In genomic region chr3:186187876-186188275, GRCh38 we compare ENCODE assay signal across 34 cellular contexts.
"Had no signal": no experiment of that assay in that cellular context is flagged by ENCODE, and none has a peak within 500 bp of the region (broad histone marks: within the 10 kb centered on the region; RNA-seq: fewer than 3 reads in every experiment).

No MANE protein-coding gene starts in this region.

- FAIRE-seq: colon, endometrium, endothelial cell of umbilical vein had no signal

- H3K4me3 ChIP-seq: adrenal gland, body of pancreas, esophagus squamous epithelium, gastroesophageal sphincter had no signal

- H3K4me3 Mint-ChIP-seq: activated B cell treated with CpG ODN at 0.5 μM for 24 hours; activated CD4-positive, alpha-beta memory T cell treated with anti-CD3 and anti-CD28 coated beads for 36 hours; activated CD8-positive, alpha-beta memory T cell treated with anti-CD3 and anti-CD28 coated beads, Interleukin-2, amount 10 ng/mL, durations not matched to agents 7 days and 5 days; activated CD8-positive, alpha-beta T cell treated with anti-CD3 and anti-CD28 coated beads, Interleukin-2, amount 10 ng/mL, durations not matched to agents 7 days and 5 days; activated naive CD4-positive, alpha-beta T cell treated with anti-CD3 and anti-CD28 coated beads for 36 hours; activated naive CD4-positive, alpha-beta T cell treated with anti-CD3 and anti-CD28 coated beads, Interleukin-2, amount 50 U/mL, for 24 hours; activated naive CD8-positive, alpha-beta T cell treated with anti-CD3 and anti-CD28 coated beads for 36 hours; activated naive CD8-positive, alpha-beta T cell treated with anti-CD3 and anti-CD28 coated beads, Interleukin-2, amount 50 U/mL, for 24 hours; activated T-helper 1 cell treated with anti-CD3 and anti-CD28 coated beads, Interleukin-12 subunit alpha, Interleukin-12 subunit beta, Interleukin-2, Interleukin-4 antibody, amounts not matched to agents 30 ng/mL and 10 ng/mL and 1 ng/mL, durations not matched to agents 14 hours and 24 hours and 36 hours; T-helper 17 cell; T-helper 2 cell treated with Interferon-gamma antibody and Interleukin-4, amounts not matched to agents 5 μg/mL and 100 μg/mL, for 36 hours had no signal

- H3K27ac Mint-ChIP-seq: activated B cell treated with CpG ODN at 0.5 μM for 24 hours; activated CD4-positive, alpha-beta memory T cell treated with anti-CD3 and anti-CD28 coated beads for 36 hours; activated CD8-positive, alpha-beta memory T cell treated with anti-CD3 and anti-CD28 coated beads, Interleukin-2, amount 10 ng/mL, durations not matched to agents 7 days and 5 days; activated CD8-positive, alpha-beta T cell treated with anti-CD3 and anti-CD28 coated beads, Interleukin-2, amount 10 ng/mL, durations not matched to agents 7 days and 5 days; activated naive CD4-positive, alpha-beta T cell treated with anti-CD3 and anti-CD28 coated beads for 36 hours; activated naive CD4-positive, alpha-beta T cell treated with anti-CD3 and anti-CD28 coated beads, Interleukin-2, amount 50 U/mL, for 24 hours; activated naive CD8-positive, alpha-beta T cell treated with anti-CD3 and anti-CD28 coated beads, Interleukin-2, amount 50 U/mL, for 24 hours; activated T-helper 1 cell treated with anti-CD3 and anti-CD28 coated beads, Interleukin-12 subunit alpha, Interleukin-12 subunit beta, Interleukin-2, Interleukin-4 antibody, amounts not matched to agents 30 ng/mL and 10 ng/mL and 1 ng/mL, durations not matched to agents 14 hours and 24 hours and 36 hours; activated T-helper 2 cell treated with anti-CD3 and anti-CD28 coated beads, Interferon-gamma antibody, Interleukin-2, Interleukin-4, amounts not matched to agents 10 μg/mL and 5 μg/mL and 100 μg/mL, durations not matched to agents 14 hours and 24 hours and 36 hours; T-helper 17 cell; T-helper 2 cell treated with Interferon-gamma antibody and Interleukin-4, amounts not matched to agents 5 μg/mL and 100 μg/mL, for 36 hours had no signal

- H3K36me3 ChIP-seq: adrenal gland, esophagus squamous epithelium, WERI-Rb-1 had no signal

- H3K27ac ChIP-seq: body of pancreas, epithelial cell of prostate, esophagus squamous epithelium, gastroesophageal sphincter, WERI-Rb-1 had no signal

- H3K9me3 Mint-ChIP-seq: activated B cell treated with CpG ODN at 0.5 μM for 24 hours; activated CD4-positive, alpha-beta memory T cell treated with anti-CD3 and anti-CD28 coated beads for 36 hours; activated naive CD4-positive, alpha-beta T cell treated with anti-CD3 and anti-CD28 coated beads for 36 hours; activated naive CD4-positive, alpha-beta T cell treated with anti-CD3 and anti-CD28 coated beads, Interleukin-2, amount 50 U/mL, for 24 hours; activated naive CD8-positive, alpha-beta T cell treated with anti-CD3 and anti-CD28 coated beads for 36 hours; activated naive CD8-positive, alpha-beta T cell treated with anti-CD3 and anti-CD28 coated beads, Interleukin-2, amount 50 U/mL, for 24 hours; activated T-helper 1 cell treated with anti-CD3 and anti-CD28 coated beads, Interleukin-12 subunit alpha, Interleukin-12 subunit beta, Interleukin-2, Interleukin-4 antibody, amounts not matched to agents 30 ng/mL and 10 ng/mL and 1 ng/mL, durations not matched to agents 14 hours and 24 hours and 36 hours; activated T-helper 2 cell treated with anti-CD3 and anti-CD28 coated beads, Interferon-gamma antibody, Interleukin-2, Interleukin-4, amounts not matched to agents 10 μg/mL and 5 μg/mL and 100 μg/mL, durations not matched to agents 14 hours and 24 hours and 36 hours; T-helper 2 cell treated with Interferon-gamma antibody and Interleukin-4, amounts not matched to agents 5 μg/mL and 100 μg/mL, for 36 hours had no signal

- H3K9me3 ChIP-seq: adrenal gland, body of pancreas, esophagus squamous epithelium, gastroesophageal sphincter had no signal

- H3K27me3 ChIP-seq: adrenal gland, body of pancreas, gastroesophageal sphincter had no signal

- H3K4me1 ChIP-seq: adrenal gland, body of pancreas, gastroesophageal sphincter had no signal

- H3K36me3 Mint-ChIP-seq: activated CD4-positive, alpha-beta memory T cell treated with anti-CD3 and anti-CD28 coated beads for 36 hours; activated CD8-positive, alpha-beta memory T cell treated with anti-CD3 and anti-CD28 coated beads, Interleukin-2, amount 10 ng/mL, durations not matched to agents 7 days and 5 days; activated naive CD4-positive, alpha-beta T cell treated with anti-CD3 and anti-CD28 coated beads, Interleukin-2, amount 50 U/mL, for 24 hours; activated naive CD8-positive, alpha-beta T cell treated with anti-CD3 and anti-CD28 coated beads for 36 hours had no signal

- DNase-seq: activated B cell treated with CpG ODN at 0.5 μM for 24 hours; activated CD4-positive, alpha-beta memory T cell treated with anti-CD3 and anti-CD28 coated beads for 36 hours; activated CD4-positive, alpha-beta T cell treated with anti-CD3 and anti-CD28 coated beads for 48 hours; activated CD8-positive, alpha-beta memory T cell treated with anti-CD3 and anti-CD28 coated beads, Interleukin-2, amount 10 ng/mL, durations not matched to agents 7 days and 5 days; activated CD8-positive, alpha-beta memory T cell treated with anti-CD3 and anti-CD28 coated beads, Interleukin-2, amount 50 U/mL, for 4 hours; activated CD8-positive, alpha-beta T cell treated with anti-CD3 and anti-CD28 coated beads, Interleukin-2, amount 10 ng/mL, durations not matched to agents 7 days and 5 days; activated effector memory CD4-positive, alpha-beta T cell treated with anti-CD3 and anti-CD28 coated beads, Interleukin-2, amount 50 U/mL, for 16 hours; activated naive CD4-positive, alpha-beta T cell treated with anti-CD3 and anti-CD28 coated beads for 36 hours; activated naive CD8-positive, alpha-beta T cell treated with anti-CD3 and anti-CD28 coated beads for 36 hours; activated naive CD8-positive, alpha-beta T cell treated with anti-CD3 and anti-CD28 coated beads, Interleukin-2, amount 50 U/mL, for 24 hours; activated T-cell treated with anti-CD3 and anti-CD28 coated beads, Interleukin-2, amount 50 U/mL, for 1 hour; activated T-cell treated with anti-CD3 and anti-CD28 coated beads, Interleukin-2, amount 50 U/mL, for 48 hours; amygdala; aorta; body of pancreas; caudate nucleus; cortex of kidney; effector CD8-positive, alpha-beta T cell; esophagus squamous epithelium; T-helper 1 cell; T-helper 17 cell; T1000 had no signal

- ATAC-seq: activated CD4-positive, CD25-positive, alpha-beta regulatory T cell treated with anti-CD3 and anti-CD28 coated beads, Interleukin-2, amount 50 U/mL, for 24 hours; activated CD8-positive, alpha-beta memory T cell treated with anti-CD3 and anti-CD28 coated beads, Interleukin-2, amount 10 ng/mL, durations not matched to agents 7 days and 5 days; activated CD8-positive, alpha-beta T cell treated with anti-CD3 and anti-CD28 coated beads, Interleukin-2, amount 10 ng/mL, durations not matched to agents 7 days and 5 days; activated naive CD8-positive, alpha-beta T cell treated with anti-CD3 and anti-CD28 coated beads, Interleukin-2, amount 50 U/mL, for 24 hours; body of pancreas; gastroesophageal sphincter; T-helper 17 cell had no signal
